ENCODE assay signal across 6 cellular contexts in the genomic region with DNA sequence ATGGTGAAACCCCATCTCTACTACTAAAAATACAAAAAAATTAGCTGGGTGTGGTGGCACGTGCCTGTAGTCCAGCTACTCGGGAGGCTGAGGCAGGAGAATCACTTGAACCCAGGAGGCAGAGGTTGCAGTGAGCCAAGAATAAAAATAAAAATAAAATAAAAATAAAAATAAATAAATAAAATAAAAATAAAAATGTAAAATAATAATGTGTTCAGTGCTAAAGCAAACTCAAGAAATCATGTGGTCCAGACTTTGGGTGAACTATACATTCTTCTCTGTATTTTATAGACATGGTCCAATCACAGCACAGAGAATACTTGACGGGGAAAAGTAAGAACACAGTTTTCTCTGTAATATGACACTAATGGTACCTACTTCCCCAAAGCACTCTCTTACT. TPM values are rescaled to one million over a fixed set of nuclear protein-coding genes. Genes with fewer than 3 reads are reported as not detected.
"Had no signal": no experiment of that assay in that cellular context is flagged by ENCODE, and none has a peak within 500 bp of the region (broad histone marks: within the 10 kb centered on the region; RNA-seq: fewer than 3 reads in every experiment).

No MANE protein-coding gene starts in this region.

RNA-seq across cellular contexts. Expression of gene NRAP, which starts 11.4 kb away (rescaled TPM):
- total RNA-seq: HepG2, HT-29, HT1080, IMR-90, K562 had no signal
- polyA plus RNA-seq: HepG2, IgD-negative memory B cell, IMR-90, K562 had no signal
